Comparison of ENCODE assay signal across 12 cellular contexts in genomic region chr2:43402452-43402937, GRCh38.
DNase-seq lines count a peak whose midpoint lies in the region; ATAC-seq and TF ChIP-seq lines count a peak whose summit lies in the region.
"Had no signal": no experiment of that assay in that cellular context is flagged by ENCODE, and none has a peak within 500 bp of the region (broad histone marks: within the 10 kb centered on the region; RNA-seq: fewer than 3 reads in every experiment).

No MANE protein-coding gene starts in this region.

- no peak overlapping the region for H3K56ac ChIP-seq in H9 (ENCODE audit: insufficient read length, low read depth, low read length)

- DNase-seq in H9 (no peak), neural progenitor cell (ENCODE audit: low spot score) (no peak), neuronal stem cell (ENCODE audit: low spot score) (no peak), SW480 (ENCODE audit: low spot score) (no peak), NCI-H524 (lab: John Stamatoyannopoulos, UW) (no peak), ascending aorta (ENCODE audit: low spot score in 2 of 2) (no peak)
- DNase-seq: colonic mucosa, mucosa of descending colon, NCI-H2171 treated with DMSO at 0.1 percent for 48 hours had no signal

- no peak overlapping the region for H4K91ac ChIP-seq in H9 (ENCODE audit: insufficient read length, low read depth, low read length)
- H4K91ac ChIP-seq in neuronal stem cell (ENCODE audit: low read depth, low read length, poor library complexity): no peak overlapping the region

- H2BK12ac ChIP-seq in H9 (ENCODE audit: insufficient read length, low read depth, low read length) (no peak overlapping the region), neuronal stem cell (ENCODE audit: low read length) (no peak overlapping the region)

- no peak overlapping the region for H2BK120ac ChIP-seq in H9 (ENCODE audit: low read depth, low read length, poor library complexity, severe bottlenecking)
- H2BK120ac ChIP-seq in neuronal stem cell (ENCODE audit: low read depth, low read length): no peak overlapping the region

- no peak overlapping the region for H4K5ac ChIP-seq in H9 (ENCODE audit: insufficient read length, low read depth, low read length)

- H3T11ph ChIP-seq in H9 (ENCODE audit: low read length): no peak overlapping the region

- no peak overlapping the region for H3K4me3 ChIP-seq in neural progenitor cell
- no peak overlapping the region for H3K4me3 ChIP-seq in neuronal stem cell (ENCODE audit: low read length in 2 of 2)
- no peak overlapping the region for H3K4me3 ChIP-seq in ascending aorta
- H3K4me3 ChIP-seq: colonic mucosa, mucosa of descending colon had no signal

- H3K36me3 Mint-ChIP-seq in H9 (ENCODE audit: insufficient read depth in 1 of 3, low read depth in 3 of 3) (no peaks in the 10 kb centered on the region), neural progenitor cell (peaks cover 4% of the 10 kb centered on the region)

- no peaks in the 10 kb centered on the region for H4K20me1 ChIP-seq in H9 (ENCODE audit: control insufficient read depth, insufficient read depth, insufficient read length)
- no peaks in the 10 kb centered on the region for H4K20me1 ChIP-seq in neural progenitor cell (ENCODE audit: low read depth)

- TF ChIP-seq CTCF in H9 (conservative IDR thresholded peaks at IDR 0.05) (no peak), neural progenitor cell (IDR thresholded peaks at IDR 0.05) (no peak), ascending aorta (IDR thresholded peaks at IDR 0.05) (no peak)

- H3K23ac ChIP-seq in H9 (ENCODE audit: insufficient read length, low read depth, low read length) (no peak overlapping the region), neuronal stem cell (ENCODE audit: low read depth, low read length, poor library complexity) (no peak overlapping the region)

- no peak overlapping the region for H2AK5ac ChIP-seq in H9 (ENCODE audit: insufficient read length, low read length)
- no peak overlapping the region for H2AK5ac ChIP-seq in neuronal stem cell (ENCODE audit: low read depth, low read length)

- H3K4me3 Mint-ChIP-seq in H9 (no peak overlapping the region), neural progenitor cell (no peak overlapping the region)
- H3K4me3 Mint-ChIP-seq: activated CD4-positive, alpha-beta memory T cell treated with anti-CD3 and anti-CD28 coated beads for 36 hours had no signal

- H2BK5ac ChIP-seq in H9 (ENCODE audit: insufficient read length, low read length) (no peak overlapping the region), neuronal stem cell (ENCODE audit: low read length) (no peak overlapping the region)

- H4K8ac ChIP-seq in H9 (replicated peaks; ENCODE audit: insufficient read length, low read depth, low read length): no peak overlapping the region
- H4K8ac ChIP-seq in neuronal stem cell (ENCODE audit: low read depth, low read length): no peak overlapping the region

- no peak overlapping the region for H3K4me2 ChIP-seq in H9 (ENCODE audit: insufficient read depth, insufficient read length, low read length)
- no peak overlapping the region for H3K4me2 ChIP-seq in neural progenitor cell
- no peak overlapping the region for H3K4me2 ChIP-seq in neuronal stem cell (ENCODE audit: insufficient read depth, low read length, poor library complexity, severe bottlenecking)

- H2BK15ac ChIP-seq in H9 (ENCODE audit: low read depth, low read length) (no peak overlapping the region), neuronal stem cell (ENCODE audit: low read length) (no peak overlapping the region)

- H3K4me1 Mint-ChIP-seq in H9 (peaks cover 22 to 24% of the 10 kb centered on the region in 2 experiments), neural progenitor cell (peaks cover 18% of the 10 kb centered on the region)

- intact Hi-C loops in ascending aorta (cut with DNase I): loop anchor here (5.0 kb wide), 1 partner anchor 175 kb away; the partner anchor contains the start of gene ZFP36L2

- H3K9me3 ChIP-seq in H9 (ENCODE audit: control insufficient read depth, low read depth, low read length): no peaks in the 10 kb centered on the region
- H3K9me3 ChIP-seq in neural progenitor cell (ENCODE audit: low read depth): no peaks in the 10 kb centered on the region
- no peaks in the 10 kb centered on the region for H3K9me3 ChIP-seq in neuronal stem cell (replicated peaks in 1 of 2; ENCODE audit: control insufficient read depth in 2 of 2, insufficient read depth in 1 of 2, low read depth in 1 of 2, low read length in 2 of 2)
- H3K9me3 ChIP-seq in ascending aorta: no peaks in the 10 kb centered on the region
- H3K9me3 ChIP-seq: colonic mucosa, mucosa of descending colon had no signal

- H2AFZ ChIP-seq in H9 (ENCODE audit: low read length) (no peak overlapping the region), neural progenitor cell (replicated peaks) (no peak overlapping the region), neuronal stem cell (ENCODE audit: low read length) (no peak overlapping the region)

- H3K79me2 ChIP-seq in H9 (ENCODE audit: insufficient read depth, low read length) (no peaks in the 10 kb centered on the region), neural progenitor cell (ENCODE audit: low read depth) (no peaks in the 10 kb centered on the region)

- H3K27ac Mint-ChIP-seq in H9: peak overlapping the region in 2 of 3 experiments; percentile 60 to 81; a peak in 4 of 7 replicates
- peak overlapping the region; percentile 51 for H3K27ac Mint-ChIP-seq in neural progenitor cell
- H3K27ac Mint-ChIP-seq: activated CD4-positive, alpha-beta memory T cell treated with anti-CD3 and anti-CD28 coated beads for 36 hours had no signal

- no peaks in the 10 kb centered on the region for H3K23me2 ChIP-seq in H9 (ENCODE audit: insufficient read length, low read depth, low read length, poor library complexity, severe bottlenecking)

- H3K4ac ChIP-seq in H9 (ENCODE audit: low read depth, low read length): no peak overlapping the region
- no peak overlapping the region for H3K4ac ChIP-seq in neuronal stem cell (ENCODE audit: low read length)

- H3K27me3 ChIP-seq in H9 (ENCODE audit: insufficient read depth, low read length): no peaks in the 10 kb centered on the region
- H3K27me3 ChIP-seq in neural progenitor cell: no peaks in the 10 kb centered on the region
- H3K27me3 ChIP-seq in neuronal stem cell (ENCODE audit: control insufficient read depth in 3 of 3, insufficient read depth in 3 of 3, low read depth in 1 of 3, low read length in 3 of 3): no peaks in the 10 kb centered on the region
- no peaks in the 10 kb centered on the region for H3K27me3 ChIP-seq in ascending aorta
- H3K27me3 ChIP-seq: colonic mucosa had no signal

- no peak overlapping the region for H3K14ac ChIP-seq in H9 (ENCODE audit: insufficient read depth, low read length)
- H3K14ac ChIP-seq in neuronal stem cell (ENCODE audit: low read length): no peak overlapping the region

- H3K27ac ChIP-seq in H9 (ENCODE audit: insufficient read length, low read depth, low read length) (no peak overlapping the region), neural progenitor cell (no peak overlapping the region), neuronal stem cell (replicated peaks; ENCODE audit: low read length) (no peak overlapping the region), ascending aorta (peak overlapping the region in 1 of 2 donors; percentile 14)
- H3K27ac ChIP-seq: colonic mucosa had no signal

- ATAC-seq in GM18907 (IDR thresholded peaks at IDR 0.05; ENCODE audit: unreplicated experiment): peak; percentile 60
- peak; percentile 43 for ATAC-seq in HG03571 (IDR thresholded peaks at IDR 0.05; ENCODE audit: unreplicated experiment)

- H3K9ac ChIP-seq in H9 (ENCODE audit: extremely low read depth, insufficient read length, low read length) (no peak overlapping the region), neural progenitor cell (no peak overlapping the region), neuronal stem cell (ENCODE audit: low read depth, low read length, poor library complexity) (no peak overlapping the region)

- H3K27me3 Mint-ChIP-seq in H9 (ENCODE audit: low read depth) (no peaks in the 10 kb centered on the region; the same call in 1 of the 2 replicates), neural progenitor cell (ENCODE audit: insufficient read depth, low read depth) (no peaks in the 10 kb centered on the region)
- H3K27me3 Mint-ChIP-seq: activated CD4-positive, alpha-beta memory T cell treated with anti-CD3 and anti-CD28 coated beads for 36 hours had no signal

- H3K36me3 ChIP-seq in neural progenitor cell: no peaks in the 10 kb centered on the region
- H3K36me3 ChIP-seq in neuronal stem cell (replicated peaks in 1 of 2; ENCODE audit: control insufficient read depth in 2 of 2, insufficient read depth in 2 of 2, low read length in 2 of 2): no peaks in the 10 kb centered on the region
- no peaks in the 10 kb centered on the region for H3K36me3 ChIP-seq in ascending aorta
- H3K36me3 ChIP-seq: colonic mucosa had no signal

- H3K9me3 Mint-ChIP-seq in H9 (no peaks in the 10 kb centered on the region), neural progenitor cell (no peaks in the 10 kb centered on the region)
- H3K9me3 Mint-ChIP-seq: activated CD4-positive, alpha-beta memory T cell treated with anti-CD3 and anti-CD28 coated beads for 36 hours had no signal

- no peak overlapping the region for H2BK20ac ChIP-seq in H9 (ENCODE audit: low read depth, low read length, poor library complexity, severe bottlenecking)

- H3K4me1 ChIP-seq in H9 (ENCODE audit: insufficient read depth, low read length) (no peaks in the 10 kb centered on the region; the same call in 1 of the 2 replicates), neural progenitor cell (no peaks in the 10 kb centered on the region), neuronal stem cell (ENCODE audit: control insufficient read depth in 2 of 2, insufficient read depth in 1 of 2, low read depth in 1 of 2, low read length in 2 of 2) (peaks cover 6 to 15% of the 10 kb centered on the region in 2 donors), ascending aorta (peaks cover 7 to 43% of the 10 kb centered on the region in 2 donors)
- H3K4me1 ChIP-seq: colonic mucosa had no signal

- no peaks in the 10 kb centered on the region for H3K79me1 ChIP-seq in H9 (ENCODE audit: insufficient read depth, low read depth, low read length, poor library complexity, severe bottlenecking)
- H3K79me1 ChIP-seq in neuronal stem cell (ENCODE audit: low read depth, low read length): no peaks in the 10 kb centered on the region

- WGBS in H9 (ENCODE audit: extremely low coverage, insufficient read length, low lambda C conversion rate): no CpG with 5 or more reads among the region's 4 CpGs
- no CpG with 5 or more reads among the region's 4 CpGs for WGBS in neuronal stem cell (ENCODE audit: extremely low coverage in 2 of 2, insufficient read length in 2 of 2, insufficient replicate concordance in 1 of 2), 2 donors

- no peak overlapping the region for H3K18ac ChIP-seq in H9 (ENCODE audit: insufficient read length, low read depth, low read length)
- no peak overlapping the region for H3K18ac ChIP-seq in neuronal stem cell (ENCODE audit: low read length)

- H3F3A ChIP-seq in neural progenitor cell (ENCODE audit: low read depth): no peaks in the 10 kb centered on the region
